In the genomic region with DNA sequence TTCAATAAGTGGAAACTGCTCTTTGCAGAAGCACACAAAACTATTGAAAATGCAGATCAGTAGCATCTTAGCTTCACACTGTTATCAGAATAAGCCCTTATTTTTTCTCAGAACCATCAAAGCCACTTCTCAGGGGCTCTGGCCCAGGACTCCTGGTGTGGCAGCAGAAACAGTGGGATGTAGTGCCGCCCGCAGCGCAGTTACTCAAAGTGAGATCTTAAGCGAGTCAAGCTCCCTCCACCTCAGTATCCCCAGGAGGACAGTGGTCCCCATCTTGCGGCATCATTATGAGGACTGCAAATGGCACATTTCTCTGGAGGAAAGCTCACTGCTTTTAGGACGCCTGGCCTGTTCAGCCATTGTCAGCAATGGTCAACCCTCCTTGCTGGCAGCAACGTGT, we compare ENCODE assay signal across 12 cellular contexts.
DNase-seq lines count a peak whose midpoint lies in the region; ATAC-seq and TF ChIP-seq lines count a peak whose summit lies in the region.
"Had no signal": no experiment of that assay in that cellular context is flagged by ENCODE, and none has a peak within 500 bp of the region (broad histone marks: within the 10 kb centered on the region; RNA-seq: fewer than 3 reads in every experiment).

No MANE protein-coding gene starts in this region.

- no peaks in the 10 kb centered on the region for H3K36me3 ChIP-seq in upper lobe of right lung

- peaks cover 11% of the 10 kb centered on the region for H3K36me3 Mint-ChIP-seq in activated naive CD4-positive, alpha-beta T cell treated with anti-CD3 and anti-CD28 coated beads, Interleukin-2, amount 50 U/mL, for 24 hours
- H3K36me3 Mint-ChIP-seq in natural killer cell treated with Interleukin-12 subunit alpha and Interleukin-12 subunit beta and Interleukin-15 and Interleukin-18, amount 100 ng/mL, for 72 hours, result peaks cover 9% of the 10 kb centered on the region

- no peak for DNase-seq in activated naive CD4-positive, alpha-beta T cell treated with Interleukin-2 at 50 U/mL for 16 hours
- no peak for DNase-seq in natural killer cell treated with Interleukin-12 subunit alpha and Interleukin-12 subunit beta and Interleukin-15 and Interleukin-18, amount 100 ng/mL, for 72 hours (ENCODE audit: low spot score)
- DNase-seq in upper lobe of right lung, result no peak
- DNase-seq in RKO (ENCODE audit: low spot score), result no peak
- DNase-seq in cortex of kidney (lab: John Stamatoyannopoulos, UW), result no peak
- no peak for DNase-seq in NCI-H226
- DNase-seq: Kasumi-1, NCI-H2171 treated with DMSO at 0.1 percent for 48 hours, nucleus accumbens, substantia nigra had no signal

- H3K4me3 ChIP-seq in upper lobe of right lung, result no peak overlapping the region

- ATAC-seq in natural killer cell treated with Interleukin-12 subunit alpha and Interleukin-12 subunit beta and Interleukin-15 and Interleukin-18, amount 100 ng/mL, for 72 hours, result no peak
- no peak for ATAC-seq in upper lobe of right lung

- peaks cover 63% of the 10 kb centered on the region for H3K4me1 ChIP-seq in upper lobe of right lung

- H3K9me3 Mint-ChIP-seq in activated naive CD4-positive, alpha-beta T cell treated with anti-CD3 and anti-CD28 coated beads, Interleukin-2, amount 50 U/mL, for 24 hours, result no peaks in the 10 kb centered on the region
- no peaks in the 10 kb centered on the region for H3K9me3 Mint-ChIP-seq in natural killer cell treated with Interleukin-12 subunit alpha and Interleukin-12 subunit beta and Interleukin-15 and Interleukin-18, amount 100 ng/mL, for 72 hours

- peaks cover 85% of the 10 kb centered on the region for H3K4me1 Mint-ChIP-seq in activated naive CD4-positive, alpha-beta T cell treated with anti-CD3 and anti-CD28 coated beads, Interleukin-2, amount 50 U/mL, for 24 hours
- peaks cover 81 to 89% of the 10 kb centered on the region in 2 donors for H3K4me1 Mint-ChIP-seq in natural killer cell treated with Interleukin-12 subunit alpha and Interleukin-12 subunit beta and Interleukin-15 and Interleukin-18, amount 100 ng/mL, for 72 hours (ENCODE audit: low read depth in 2 of 2)

- H3K4me3 Mint-ChIP-seq in activated naive CD4-positive, alpha-beta T cell treated with anti-CD3 and anti-CD28 coated beads, Interleukin-2, amount 50 U/mL, for 24 hours, result no peak overlapping the region
- H3K4me3 Mint-ChIP-seq in natural killer cell treated with Interleukin-12 subunit alpha and Interleukin-12 subunit beta and Interleukin-15 and Interleukin-18, amount 100 ng/mL, for 72 hours, result peak overlapping the region; percentile 79

- H3K27ac Mint-ChIP-seq in activated naive CD4-positive, alpha-beta T cell treated with anti-CD3 and anti-CD28 coated beads, Interleukin-2, amount 50 U/mL, for 24 hours, result peak overlapping the region; percentile 80
- H3K27ac Mint-ChIP-seq in natural killer cell treated with Interleukin-12 subunit alpha and Interleukin-12 subunit beta and Interleukin-15 and Interleukin-18, amount 100 ng/mL, for 72 hours, result peak overlapping the region; percentile 95 to 97

- H3K27ac ChIP-seq in cingulate gyrus (ENCODE audit: low read depth, low read length) (peak overlapping the region; percentile 24), upper lobe of right lung (peak overlapping the region; percentile 44)

- H3K27me3 ChIP-seq in upper lobe of right lung, result no peaks in the 10 kb centered on the region

- H3K9me3 ChIP-seq in upper lobe of right lung, result no peaks in the 10 kb centered on the region

- no peaks in the 10 kb centered on the region for H3K27me3 Mint-ChIP-seq in activated naive CD4-positive, alpha-beta T cell treated with anti-CD3 and anti-CD28 coated beads, Interleukin-2, amount 50 U/mL, for 24 hours
- H3K27me3 Mint-ChIP-seq in natural killer cell treated with Interleukin-12 subunit alpha and Interleukin-12 subunit beta and Interleukin-15 and Interleukin-18, amount 100 ng/mL, for 72 hours, result no peaks in the 10 kb centered on the region

- intact Hi-C loops in upper lobe of right lung (cut with DNase I), result no loop called here

- no peak for TF ChIP-seq CTCF in upper lobe of right lung (IDR thresholded peaks at IDR 0.05)
